Comparison of ENCODE assay signal across 26 cellular contexts in genomic region chr9:14899815-14900193, GRCh38.
"Had no signal": no experiment of that assay in that cellular context is flagged by ENCODE, and none has a peak within 500 bp of the region (broad histone marks: within the 10 kb centered on the region; RNA-seq: fewer than 3 reads in every experiment).

No MANE protein-coding gene starts in this region.

- ATAC-seq: activated naive CD8-positive, alpha-beta T cell treated with anti-CD3 and anti-CD28 coated beads, Interleukin-2, amount 50 U/mL, for 24 hours; gastrocnemius medialis; natural killer cell; stimulated activated effector memory CD8-positive, alpha-beta T cell treated with anti-CD3 and anti-CD28 coated beads, Interleukin-12 subunit alpha, Interleukin-12 subunit beta, amount 100 ng/mL, for 72 hours had no signal

- DNase-seq: activated CD4-positive, alpha-beta T cell treated with anti-CD3 and anti-CD28 coated beads, Interleukin-2, amount 50 U/mL, for 1 hour; activated CD4-positive, CD25-positive, alpha-beta regulatory T cell treated with anti-CD3 and anti-CD28 coated beads, Interleukin-2, amount 50 U/mL, for 72 hours; activated CD8-positive, alpha-beta memory T cell treated with anti-CD3 and anti-CD28 coated beads for 24 hours; activated CD8-positive, alpha-beta memory T cell treated with anti-CD3 and anti-CD28 coated beads, Interleukin-2, amount 50 U/mL, for 48 hours; activated effector memory CD4-positive, alpha-beta T cell treated with Interleukin-2 at 50 U/mL for 16 hours; activated naive CD4-positive, alpha-beta T cell treated with anti-CD3 and anti-CD28 coated beads, Interleukin-2, amount 10 ng/mL, durations not matched to agents 7 days and 5 days; activated naive CD8-positive, alpha-beta T cell treated with anti-CD3 and anti-CD28 coated beads, Interleukin-2, amount 50 U/mL, for 24 hours; activated T-cell treated with anti-CD3 and anti-CD28 coated beads, Interleukin-2, amount 50 U/mL, for 48 hours; cerebellar nuclear complex; effector CD4-positive, alpha-beta T cell; gastrocnemius medialis; head of caudate nucleus; kidney; natural killer cell; retina; small intestine; stimulated activated CD4-positive, alpha-beta T cell treated with anti-CD3 and anti-CD28 coated beads, Interleukin-4, amount 100 ng/mL, for 24 hours; stomach; SW 1271; T-helper 2 cell had no signal

- H3K36me3 Mint-ChIP-seq: activated naive CD4-positive, alpha-beta T cell treated with anti-CD3 and anti-CD28 coated beads, Interleukin-2, amount 10 ng/mL, durations not matched to agents 7 days and 5 days; memory B cell; natural killer cell; stimulated activated effector memory CD8-positive, alpha-beta T cell treated with anti-CD3 and anti-CD28 coated beads, Interleukin-12 subunit alpha, Interleukin-12 subunit beta, amount 100 ng/mL, for 72 hours had no signal

- H3K4me1 Mint-ChIP-seq: activated naive CD4-positive, alpha-beta T cell treated with anti-CD3 and anti-CD28 coated beads, Interleukin-2, amount 10 ng/mL, durations not matched to agents 7 days and 5 days; activated naive CD8-positive, alpha-beta T cell treated with anti-CD3 and anti-CD28 coated beads, Interleukin-2, amount 50 U/mL, for 24 hours; memory B cell; natural killer cell; stimulated activated effector memory CD8-positive, alpha-beta T cell treated with anti-CD3 and anti-CD28 coated beads, Interleukin-12 subunit alpha, Interleukin-12 subunit beta, amount 100 ng/mL, for 72 hours had no signal

- H3K27ac Mint-ChIP-seq: activated naive CD4-positive, alpha-beta T cell treated with anti-CD3 and anti-CD28 coated beads, Interleukin-2, amount 10 ng/mL, durations not matched to agents 7 days and 5 days; activated naive CD8-positive, alpha-beta T cell treated with anti-CD3 and anti-CD28 coated beads, Interleukin-2, amount 50 U/mL, for 24 hours; memory B cell; natural killer cell; stimulated activated effector memory CD8-positive, alpha-beta T cell treated with anti-CD3 and anti-CD28 coated beads, Interleukin-12 subunit alpha, Interleukin-12 subunit beta, amount 100 ng/mL, for 72 hours had no signal

- H3K4me3 Mint-ChIP-seq: activated naive CD4-positive, alpha-beta T cell treated with anti-CD3 and anti-CD28 coated beads, Interleukin-2, amount 10 ng/mL, durations not matched to agents 7 days and 5 days; activated naive CD8-positive, alpha-beta T cell treated with anti-CD3 and anti-CD28 coated beads, Interleukin-2, amount 50 U/mL, for 24 hours; memory B cell; natural killer cell; stimulated activated effector memory CD8-positive, alpha-beta T cell treated with anti-CD3 and anti-CD28 coated beads, Interleukin-12 subunit alpha, Interleukin-12 subunit beta, amount 100 ng/mL, for 72 hours had no signal

- H3K27me3 ChIP-seq: ascending aorta, breast epithelium, gastrocnemius medialis, neutrophil, stomach had no signal

- H3K9me3 Mint-ChIP-seq: activated naive CD4-positive, alpha-beta T cell treated with anti-CD3 and anti-CD28 coated beads, Interleukin-2, amount 10 ng/mL, durations not matched to agents 7 days and 5 days; activated naive CD8-positive, alpha-beta T cell treated with anti-CD3 and anti-CD28 coated beads, Interleukin-2, amount 50 U/mL, for 24 hours; natural killer cell; stimulated activated effector memory CD8-positive, alpha-beta T cell treated with anti-CD3 and anti-CD28 coated beads, Interleukin-12 subunit alpha, Interleukin-12 subunit beta, amount 100 ng/mL, for 72 hours had no signal

- H3K36me3 ChIP-seq: ascending aorta, breast epithelium, gastrocnemius medialis, neutrophil, stomach had no signal

- H3K27ac ChIP-seq: ascending aorta, gastrocnemius medialis, neutrophil, stomach, VCaP had no signal

- H3K4me3 ChIP-seq: ascending aorta, gastrocnemius medialis, stomach had no signal

- FAIRE-seq: kidney, small intestine had no signal

- H3K4me1 ChIP-seq: breast epithelium, gastrocnemius medialis, stomach had no signal

- H3K9me3 ChIP-seq: ascending aorta, breast epithelium, gastrocnemius medialis, neutrophil, stomach had no signal

- H3K27me3 Mint-ChIP-seq: memory B cell had no signal
